In the genomic region with DNA sequence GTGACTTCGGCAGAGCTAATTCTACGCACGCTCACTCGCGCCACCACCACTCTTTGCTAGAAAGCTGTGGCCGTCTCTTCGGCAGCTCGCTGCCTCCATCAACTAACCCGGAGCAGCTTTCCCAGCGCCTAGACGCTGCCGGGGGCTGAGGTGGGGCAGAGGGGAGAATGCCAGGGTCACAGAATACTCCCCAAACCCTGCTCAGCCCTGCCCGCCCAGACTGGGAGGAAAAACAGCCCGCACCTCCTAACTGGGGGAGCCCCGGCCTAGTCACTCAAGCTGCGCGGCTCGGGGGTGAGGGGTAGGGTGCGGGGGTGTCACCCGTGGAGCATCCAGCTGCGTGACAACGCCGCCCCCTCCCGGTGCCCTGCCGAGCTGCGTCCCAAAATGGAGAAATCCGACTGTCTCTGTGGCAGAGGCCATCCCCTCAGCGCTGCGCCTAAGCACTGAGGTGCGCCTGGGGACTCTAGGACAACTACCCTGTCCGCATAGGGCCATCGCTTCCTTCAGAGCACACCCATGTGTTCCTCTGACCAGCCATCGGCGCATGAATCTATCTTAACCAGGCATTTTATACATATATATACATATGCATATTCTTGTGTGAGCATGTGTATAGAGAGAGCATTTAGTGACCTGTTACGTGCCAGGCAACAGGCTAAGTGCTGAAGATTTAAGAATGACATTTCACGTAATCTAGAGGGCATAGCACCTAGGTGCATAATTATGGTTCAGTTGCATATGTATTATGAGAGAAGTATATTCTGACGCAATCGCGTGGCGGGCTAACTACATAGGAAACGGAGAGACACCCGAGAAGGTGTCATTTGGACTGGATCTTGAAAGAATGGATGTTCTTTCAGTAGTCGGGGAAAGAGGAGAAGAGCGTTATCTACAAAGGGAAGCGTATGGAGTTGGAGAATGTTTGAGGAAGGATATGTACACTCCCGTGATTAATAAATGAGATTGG, we compare ENCODE assay signal across 8 cellular contexts.
DNase-seq lines count a peak whose midpoint lies in the region; ATAC-seq and TF ChIP-seq lines count a peak whose summit lies in the region.

No MANE protein-coding gene starts in this region.

- TF ChIP-seq CTCF in RWPE2 (IDR thresholded peaks at IDR 0.05; ENCODE audit: poor library complexity, severe bottlenecking) (peak; percentile 75), neutrophil (IDR thresholded peaks at IDR 0.05) (peak; percentile 90)

- H3K27ac ChIP-seq in RWPE2 (ENCODE audit: poor library complexity, severe bottlenecking): peak overlapping the region; percentile 45
- peak overlapping the region; percentile 96 for H3K27ac ChIP-seq in neutrophil
- peak overlapping the region; percentile 80 for H3K27ac ChIP-seq in substantia nigra (ENCODE audit: low read depth, low read length, poor library complexity, severe bottlenecking)

- H3K27me3 ChIP-seq in RWPE2 (ENCODE audit: insufficient read depth, poor library complexity, severe bottlenecking): no peaks in the 10 kb centered on the region
- no peaks in the 10 kb centered on the region for H3K27me3 ChIP-seq in neutrophil

- no peaks in the 10 kb centered on the region for H3K9me3 ChIP-seq in RWPE2 (ENCODE audit: severe bottlenecking)
- no peaks in the 10 kb centered on the region for H3K9me3 ChIP-seq in neutrophil

- DNase-seq in C1 segment of cervical spinal cord (lab: John Stamatoyannopoulos, UW): peak in 13 of 14 donors; percentile 30 to 86 (median 77)
- DNase-seq in HK-2 (ENCODE audit: unreplicated experiment): peak; percentile 71
- DNase-seq in RWPE2 (ENCODE audit: low spot score): peak; percentile 66
- peak; percentile 73 for DNase-seq in activated gamma-delta T cell treated with anti-CD3 and anti-CD28 coated beads, Interleukin-2, amount 50 U/mL, for 16 hours (ENCODE audit: low read depth)
- DNase-seq in foreskin melanocyte: peak; percentile 51
- peak; percentile 16 to 85 (median 73) for DNase-seq in substantia nigra (lab: John Stamatoyannopoulos, UW)

- H3K4me3 ChIP-seq in RWPE2 (ENCODE audit: severe bottlenecking) (peak overlapping the region; percentile 78), neutrophil (ENCODE audit: low read depth in 1 of 2, low read length in 1 of 2) (peak overlapping the region; percentile 86 to 90)

- H3K4me1 ChIP-seq in RWPE2 (ENCODE audit: insufficient read depth, poor library complexity, severe bottlenecking) (no peaks in the 10 kb centered on the region), neutrophil (ENCODE audit: control insufficient read depth in 1 of 2, insufficient read depth in 1 of 2, low read depth in 1 of 2, low read length in 1 of 2) (peaks cover 70 to 77% of the 10 kb centered on the region in 2 experiments)

- H3K36me3 ChIP-seq in RWPE2 (ENCODE audit: low read depth): peaks cover 6% of the 10 kb centered on the region; the same call in 1 of the 2 replicates
- H3K36me3 ChIP-seq in neutrophil: no peaks in the 10 kb centered on the region

- ATAC-seq in GM19467 (IDR thresholded peaks at IDR 0.05; ENCODE audit: unreplicated experiment) (peak; percentile 30), RWPE2 (ENCODE audit: low read depth) (peak; percentile 9)

Comparison
In these comparisons a context has a peak if more than half of its experiments do, and no peak if none do; other contexts are left out.
1. Peak in every context shown above with its lines: DNase-seq, ATAC-seq, H3K4me3 ChIP-seq and H3K27ac ChIP-seq.
2. H3K27ac ChIP-seq: peak in every context shown above with its lines; median percentile 96 in neutrophil; 80 in substantia nigra; 45 in RWPE2.